8 cellular contexts compared by ENCODE assay signal in genomic region chr1:109985251-109986053, GRCh38. TPM values are rescaled to one million over a fixed set of nuclear protein-coding genes. Genes with fewer than 3 reads are reported as not detected.
A peak's percentile ranks its signal among the peaks of the same experiment; 100 is the strongest.
DNase-seq lines count a peak whose midpoint lies in the region; ATAC-seq lines count a peak whose summit lies in the region.

No MANE protein-coding gene starts in this region.

- H3K9ac ChIP-seq in BLaER1 treated with 17β-estradiol and CSF1 and Interleukin-3, amounts not matched to agents 10 nM and 100 nM: peak overlapping the region; percentile 93 to 99 (median 98)
- H3K9ac ChIP-seq in Karpas-422 (ENCODE audit: low read length): peak overlapping the region; percentile 95
- peak overlapping the region; percentile 90 for H3K9ac ChIP-seq in muscle layer of colon (ENCODE audit: low read length)

- H3K4me3 ChIP-seq in BLaER1 treated with 17β-estradiol and CSF1 and Interleukin-3, amounts not matched to agents 10 nM and 100 nM: peak overlapping the region; percentile 70 to 98 (median 94)
- peak overlapping the region; percentile 99 for H3K4me3 ChIP-seq in Karpas-422 (ENCODE audit: low read length)
- H3K4me3 ChIP-seq in muscle layer of colon (ENCODE audit: low read depth in 1 of 2, low read length in 2 of 2): peak overlapping the region; percentile 87 to 98

- H3K4me3 Mint-ChIP-seq in central memory CD8-positive, alpha-beta T cell: peak overlapping the region; percentile 99

- H3K79me2 ChIP-seq in Karpas-422 (ENCODE audit: low read length): peaks cover 55% of the 10 kb centered on the region

- no peaks in the 10 kb centered on the region for H3K9me3 Mint-ChIP-seq in central memory CD8-positive, alpha-beta T cell

- H4K20me1 ChIP-seq in BLaER1 treated with 17β-estradiol and CSF1 and Interleukin-3, amounts not matched to agents 10 nM and 100 nM: peaks cover 13 to 55% (median 46%) of the 10 kb centered on the region in 11 experiments; a peak in 16 of 22 replicates
- peaks cover 21% of the 10 kb centered on the region for H4K20me1 ChIP-seq in Karpas-422 (ENCODE audit: insufficient read depth, low read depth, low read length)

- peak overlapping the region; percentile 82 to 98 (median 93) for H3K4me2 ChIP-seq in BLaER1 treated with 17β-estradiol and CSF1 and Interleukin-3, amounts not matched to agents 10 nM and 100 nM
- peak overlapping the region; percentile 100 for H3K4me2 ChIP-seq in Karpas-422 (ENCODE audit: low read depth, low read length, poor library complexity, severe bottlenecking)

- no peaks in the 10 kb centered on the region for H3K27me3 ChIP-seq in BLaER1 treated with 17β-estradiol and CSF1 and Interleukin-3, amounts not matched to agents 10 nM and 100 nM
- H3K27me3 ChIP-seq in Karpas-422 (ENCODE audit: low read length) (no peaks in the 10 kb centered on the region), muscle layer of colon (ENCODE audit: control insufficient read depth in 1 of 2, insufficient read depth in 2 of 2, low read length in 2 of 2) (no peaks in the 10 kb centered on the region)

- no peaks in the 10 kb centered on the region for H3K9me2 ChIP-seq in Karpas-422 (replicated peaks; ENCODE audit: insufficient read depth, low read length)

- DNase-seq in Karpas-422 (no peak), DMS153 (lab: John Stamatoyannopoulos, UW) (no peak), medulla oblongata (ENCODE audit: extremely low spot score) (no peak)
- DNase-seq in central memory CD8-positive, alpha-beta T cell (ENCODE audit: low spot score in 2 of 2): no peak
- no peak for DNase-seq in stimulated activated CD4-positive, alpha-beta T cell treated with anti-CD3 and anti-CD28 coated beads, Interleukin-2, amount 100 ng/mL, for 24 hours

- H3K36me3 ChIP-seq in BLaER1 treated with 17β-estradiol and CSF1 and Interleukin-3, amounts not matched to agents 10 nM and 100 nM: peaks cover 6 to 42% (median 28%) of the 10 kb centered on the region in 11 experiments; a peak in 18 of 22 replicates
- H3K36me3 ChIP-seq in Karpas-422 (ENCODE audit: insufficient read depth, low read length): peaks cover 3% of the 10 kb centered on the region; the same call in 1 of the 2 replicates
- peaks cover 8% of the 10 kb centered on the region for H3K36me3 ChIP-seq in muscle layer of colon (ENCODE audit: insufficient read depth, low read length)

- H3K27me3 Mint-ChIP-seq in central memory CD8-positive, alpha-beta T cell: no peaks in the 10 kb centered on the region

- peaks cover 0 to 10% (median 5%) of the 10 kb centered on the region in 11 experiments; a peak in 5 of 22 replicates for H3K9me3 ChIP-seq in BLaER1 treated with 17β-estradiol and CSF1 and Interleukin-3, amounts not matched to agents 10 nM and 100 nM (replicated peaks in 1 of 11)
- no peaks in the 10 kb centered on the region for H3K9me3 ChIP-seq in Karpas-422 (ENCODE audit: low read length)
- no peaks in the 10 kb centered on the region for H3K9me3 ChIP-seq in muscle layer of colon (ENCODE audit: low read length)

- H2AFZ ChIP-seq in Karpas-422 (ENCODE audit: low read length): peak overlapping the region; percentile 69

- peaks cover 42% of the 10 kb centered on the region for H3K4me1 Mint-ChIP-seq in central memory CD8-positive, alpha-beta T cell

- peak overlapping the region; percentile 90 to 99 (median 97) for H3K27ac ChIP-seq in BLaER1 treated with 17β-estradiol and CSF1 and Interleukin-3, amounts not matched to agents 10 nM and 100 nM
- no peak overlapping the region for H3K27ac ChIP-seq in Karpas-422 (ENCODE audit: low read length)
- peak overlapping the region; percentile 94 for H3K27ac ChIP-seq in muscle layer of colon (ENCODE audit: low read depth, low read length)

- no peak for ATAC-seq in central memory CD8-positive, alpha-beta T cell (replicated peaks; ENCODE audit: extremely low read depth, poor library complexity, severe bottlenecking)
- ATAC-seq in GM21528 (IDR thresholded peaks at IDR 0.05; ENCODE audit: low FRiP score, unreplicated experiment): no peak

- H3K36me3 Mint-ChIP-seq in central memory CD8-positive, alpha-beta T cell (ENCODE audit: insufficient read depth): peaks cover 14% of the 10 kb centered on the region

- peak overlapping the region; percentile 88 for H3K27ac Mint-ChIP-seq in central memory CD8-positive, alpha-beta T cell (ENCODE audit: low read depth)

- H3K4me1 ChIP-seq in BLaER1 treated with 17β-estradiol and CSF1 and Interleukin-3, amounts not matched to agents 10 nM and 100 nM: peaks cover 53 to 82% (median 68%) of the 10 kb centered on the region in 10 experiments
- H3K4me1 ChIP-seq in Karpas-422 (ENCODE audit: low read length): peaks cover 47% of the 10 kb centered on the region
- H3K4me1 ChIP-seq in muscle layer of colon (ENCODE audit: insufficient read depth, low read length): peaks cover 55% of the 10 kb centered on the region

RNA-seq across cellular contexts. Expression of gene AHCYL1, which starts 0.9 kb away (rescaled TPM):
- 29.5 and 34.0 TPM in 2 replicates for total RNA-seq in Karpas-422 (2014; rRNA removed; shearing (Covaris generic); ENCODE audit: low replicate concordance)

RNA-seq across cellular contexts. Expression of gene STRIP1, which starts 49.0 kb away (rescaled TPM):
- total RNA-seq in Karpas-422 (2014; rRNA removed; shearing (Covaris generic); ENCODE audit: low replicate concordance): 35.3 and 53.8 TPM in 2 replicates
